In genomic region chr19:9086761-9087160, GRCh38 we compare ENCODE assay signal across 10 cellular contexts. TPM values are rescaled to one million over a fixed set of nuclear protein-coding genes. Genes with fewer than 3 reads are reported as not detected.
"Had no signal": no experiment of that assay in that cellular context is flagged by ENCODE, and none has a peak within 500 bp of the region (broad histone marks: within the 10 kb centered on the region; RNA-seq: fewer than 3 reads in every experiment).

Gene OR1M1, plus strand, starts transcription at chr19:9087061. Its CDS starts 6,184 bp downstream, at chr19:9093245.

- H3K27ac Mint-ChIP-seq: GM23338, H9, HFFc6 had no signal

- H3K4me2 ChIP-seq: GM23338 had no signal

- H3K36me3 ChIP-seq: HAP-1 had no signal

- H3K4me1 ChIP-seq: HAP-1 had no signal

- H3K4me1 Mint-ChIP-seq: GM23338 had no signal

- H3K9me3 ChIP-seq: HAP-1 had no signal

- H3K27ac ChIP-seq: GM23248 had no signal

- H3K4me3 Mint-ChIP-seq: GM23338, HFFc6 had no signal

- H3K9ac ChIP-seq: GM23248 had no signal

- DNase-seq: GM23248, GOT3, H7, H9, HCEC 1CT, HFFc6 had no signal

- H2AFZ ChIP-seq: GM23248, GM23338 had no signal

- H3K4me3 ChIP-seq: GM23248, GM23338, HAP-1 had no signal

RNA-seq across cellular contexts. Expression of gene OR1M1, which starts in this region (rescaled TPM):
- total RNA-seq: GM23248, GM23338, H1, H4, H7, H9, HFFc6 had no signal
